ENCODE assay signal across 8 cellular contexts in the genomic region with DNA sequence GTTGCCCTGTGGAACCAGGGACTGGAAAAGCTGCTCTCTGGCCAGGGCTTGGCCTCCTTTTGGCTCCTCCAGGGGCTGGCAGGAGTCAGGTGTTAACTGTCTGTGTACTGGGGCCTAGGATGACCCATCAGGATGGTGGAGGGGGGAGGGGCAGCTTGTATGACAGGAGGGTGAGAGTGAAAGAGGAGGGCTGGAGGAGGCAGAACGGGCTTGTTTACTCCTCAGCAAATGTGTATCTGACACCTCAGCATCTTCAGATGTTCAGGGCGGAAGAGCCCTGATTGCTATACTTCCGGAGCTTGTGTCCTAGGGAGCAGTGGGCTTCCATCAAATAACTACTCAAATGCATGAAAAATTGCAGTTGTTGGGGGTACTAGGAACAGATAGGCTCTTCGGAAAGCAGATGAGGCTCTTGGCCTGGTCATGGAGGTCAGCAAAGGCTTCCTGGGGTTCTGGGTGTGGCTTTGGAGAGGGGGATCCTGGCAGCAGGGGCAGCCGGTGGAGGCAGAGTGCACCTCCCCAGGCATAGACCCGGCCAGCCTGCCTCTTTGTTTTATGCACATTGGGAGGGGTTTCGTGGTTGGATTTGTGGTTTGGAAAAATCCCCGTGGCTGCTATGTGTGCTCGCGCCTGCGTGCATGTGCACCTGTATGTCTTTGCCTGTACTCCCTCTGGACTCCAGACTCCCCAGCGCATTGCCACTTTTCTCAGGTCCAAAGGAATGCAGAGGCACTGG. TPM values are rescaled to one million over a fixed set of nuclear protein-coding genes. Genes with fewer than 3 reads are reported as not detected.
DNase-seq lines count a peak whose midpoint lies in the region; ATAC-seq, FAIRE-seq and TF ChIP-seq lines count a peak whose summit lies in the region.

No MANE protein-coding gene starts in this region.

- peaks cover 52% of the 10 kb centered on the region for H4K20me1 ChIP-seq in Loucy (ENCODE audit: insufficient read depth, low read length, poor library complexity, severe bottlenecking)

- ATAC-seq in GM21367 (IDR thresholded peaks at IDR 0.05; ENCODE audit: unreplicated experiment) = peak; percentile 26

- H2AFZ ChIP-seq in Loucy (ENCODE audit: low read length) = no peak overlapping the region

- H3K4me3 ChIP-seq in Loucy (ENCODE audit: low read length, poor library complexity, severe bottlenecking) (no peak overlapping the region), kidney (ENCODE audit: low read length in 2 of 2) (no peak overlapping the region)

- H3K9ac ChIP-seq in Loucy (ENCODE audit: low read depth, low read length, poor library complexity, severe bottlenecking) (peak overlapping the region; percentile 50), kidney (ENCODE audit: low read length in 2 of 2) (no peak overlapping the region)

- H3K36me3 ChIP-seq in Loucy (ENCODE audit: insufficient read depth, low read length) = peaks cover 86% of the 10 kb centered on the region
- peaks cover 0 to 2% of the 10 kb centered on the region in 2 donors for H3K36me3 ChIP-seq in kidney (ENCODE audit: control insufficient read depth in 1 of 2, insufficient read depth in 2 of 2, low read length in 2 of 2)

- no peaks in the 10 kb centered on the region for H3K27me3 ChIP-seq in Loucy (ENCODE audit: insufficient read depth, low read length, poor library complexity, severe bottlenecking)

- H3F3A ChIP-seq in Loucy (ENCODE audit: low read depth) = no peaks in the 10 kb centered on the region

- FAIRE-seq in urothelium cell line (lab: Jason Lieb, UNC) (no peak), kidney (lab: Jason Lieb, UNC) (no peak)

- intact Hi-C loops in kidney (cut with DNase I) = no loop called here

- H3K79me2 ChIP-seq in Loucy (ENCODE audit: insufficient read depth, low read length) = peaks cover 70% of the 10 kb centered on the region; the same call in 1 of the 2 replicates

- TF ChIP-seq CTCF in Loucy (conservative IDR thresholded peaks at IDR 0.05; ENCODE audit: low read length) (no peak), kidney (IDR thresholded peaks at IDR 0.05; ENCODE audit: borderline replicate concordance, extremely low read depth, insufficient read depth) (no peak)

- peaks cover 29% of the 10 kb centered on the region for H3K4me1 ChIP-seq in Loucy (ENCODE audit: insufficient read depth, low read length, poor library complexity, severe bottlenecking)
- H3K4me1 ChIP-seq in kidney (ENCODE audit: control insufficient read depth in 1 of 2, insufficient read depth in 1 of 2, low read depth in 1 of 2, low read length in 2 of 2) = no peaks in the 10 kb centered on the region

- H3K9me2 ChIP-seq in Loucy (replicated peaks; ENCODE audit: low read depth, low read length) = no peaks in the 10 kb centered on the region

- H3K27ac ChIP-seq in kidney (ENCODE audit: low read depth in 2 of 2, low read length in 2 of 2) = no peak overlapping the region

- H3K4me2 ChIP-seq in Loucy (ENCODE audit: low read depth, low read length, poor library complexity, severe bottlenecking) = peak overlapping the region; percentile 44

- peak; percentile 56 for DNase-seq in activated effector memory CD4-positive, alpha-beta T cell treated with Interleukin-2 at 50 U/mL for 16 hours
- peak; percentile 69 for DNase-seq in myocyte (ENCODE audit: low read depth)
- peak; percentile 21 for DNase-seq in urothelium cell line (ENCODE audit: low spot score)
- DNase-seq in NCI-H1417 treated with DMSO at 0.1 percent for 48 hours (lab: John Stamatoyannopoulos, UW) = no peak
- no peak for DNase-seq in HUDEP-2 (lab: John Stamatoyannopoulos, UW; ENCODE audit: unreplicated experiment in 76 of 76)
- no peak for DNase-seq in kidney

- H3K9me3 ChIP-seq in Loucy (ENCODE audit: insufficient read depth, low read depth, low read length) (no peaks in the 10 kb centered on the region), kidney (ENCODE audit: control insufficient read depth in 1 of 2, low read length in 2 of 2) (no peaks in the 10 kb centered on the region)

RNA-seq across cellular contexts. Expression of a gene that starts 31.2 kb away (rescaled TPM):
- total RNA-seq in myocyte = 98.2 and 135 TPM in 2 replicates
- 314 TPM for polyA plus RNA-seq in myocyte (2012)
- 94.4 TPM for total RNA-seq in kidney
- polyA plus RNA-seq in kidney (ENCODE audit: insufficient read depth, low read depth, low replicate concordance) = 59.3 TPM

Comparison
In these comparisons a context has a peak if more than half of its experiments do, and no peak if none do; other contexts are left out.
1. DNase-seq: peak in activated effector memory CD4-positive, alpha-beta T cell treated with Interleukin-2 at 50 U/mL for 16 hours (single experiment), myocyte (single experiment) and urothelium cell line (single experiment); none in NCI-H1417 treated with DMSO at 0.1 percent for 48 hours (single experiment), HUDEP-2 (0 of 76) and kidney (single experiment).